1 cellular context compared by ENCODE assay signal in genomic region chr10:34814228-34815173, GRCh38.
TF ChIP-seq lines count a peak whose summit lies in the region.

No MANE protein-coding gene starts in this region.

TF ChIP-seq in HepG2, 621 proteins besides CTCF, POLR2A, EP300 and RAD21 (continued from another document and continues in another):
- TF ChIP-seq ZNF512 (CRISPR knock-in tag; IDR thresholded peaks at IDR 0.05) = no peak
- peak; percentile 27; the same call in 1 of the 2 replicates for TF ChIP-seq MAX (IDR thresholded peaks at IDR 0.05)
- no peak for TF ChIP-seq BCL3 (CRISPR knock-in tag; IDR thresholded peaks at IDR 0.05)
- no peak for TF ChIP-seq CCAR2 (optimal IDR thresholded peaks at IDR 0.05; ENCODE audit: low read depth, low read length)
- TF ChIP-seq NFIB (CRISPR knock-in tag; IDR thresholded peaks at IDR 0.05; ENCODE audit: borderline replicate concordance) = no peak
- TF ChIP-seq ZMAT3 (CRISPR knock-in tag; conservative IDR thresholded peaks at IDR 0.05) = no peak
- peak; percentile 41; the same call in 1 of the 2 replicates for TF ChIP-seq ZFP82 (CRISPR knock-in tag; IDR thresholded peaks at IDR 0.05; ENCODE audit: borderline replicate concordance)
- TF ChIP-seq TEAD3 (CRISPR knock-in tag; optimal IDR thresholded peaks at IDR 0.05; ENCODE audit: borderline replicate concordance) = no peak
- no peak for TF ChIP-seq NONO (IDR thresholded peaks at IDR 0.05)
- no peak for TF ChIP-seq NONO (CRISPR knock-in tag; conservative IDR thresholded peaks at IDR 0.05)
- peak; percentile 50 for TF ChIP-seq MED8 (CRISPR knock-in tag; IDR thresholded peaks at IDR 0.05; ENCODE audit: insufficient replicate concordance)
- no peak for TF ChIP-seq MYC (CRISPR knock-in tag; IDR thresholded peaks at IDR 0.05; ENCODE audit: borderline replicate concordance)
- TF ChIP-seq NFRKB (IDR thresholded peaks at IDR 0.05) = no peak
- TF ChIP-seq RFX3 (CRISPR knock-in tag; IDR thresholded peaks at IDR 0.05) = no peak
- no peak for TF ChIP-seq HIC2 (CRISPR knock-in tag; IDR thresholded peaks at IDR 0.05; ENCODE audit: low read depth)
- no peak for TF ChIP-seq LCORL (IDR thresholded peaks at IDR 0.05)
- TF ChIP-seq LCORL (CRISPR knock-in tag; IDR thresholded peaks at IDR 0.05) = no peak
- TF ChIP-seq ZNF878 (CRISPR knock-in tag; IDR thresholded peaks at IDR 0.05) = no peak
- no peak for TF ChIP-seq ZNF879 (CRISPR knock-in tag; IDR thresholded peaks at IDR 0.05)
- TF ChIP-seq SNAI1 (CRISPR knock-in tag; IDR thresholded peaks at IDR 0.05; ENCODE audit: borderline replicate concordance) = no peak
- no peak for TF ChIP-seq ZNF562 (CRISPR knock-in tag; IDR thresholded peaks at IDR 0.05; ENCODE audit: borderline replicate concordance)
- TF ChIP-seq NR0B2 (CRISPR knock-in tag; IDR thresholded peaks at IDR 0.05) = peak; percentile 40; the same call in 1 of the 2 replicates
- TF ChIP-seq MAFF (IDR thresholded peaks at IDR 0.05; ENCODE audit: low read depth, low read length) = no peak
- TF ChIP-seq GPN1 (CRISPR knock-in tag; IDR thresholded peaks at IDR 0.05; ENCODE audit: borderline replicate concordance) = no peak
- TF ChIP-seq PHF21A (CRISPR knock-in tag; IDR thresholded peaks at IDR 0.05) = 0 out of 2 replicates have a peak, but pooled peaks have one; percentile 17
- TF ChIP-seq ZEB1 (IDR thresholded peaks at IDR 0.05; ENCODE audit: insufficient replicate concordance, low read depth) = no peak
- TF ChIP-seq ZNF652 (CRISPR knock-in tag; IDR thresholded peaks at IDR 0.05; ENCODE audit: borderline replicate concordance, low read depth) = no peak
- TF ChIP-seq ZNF282 (IDR thresholded peaks at IDR 0.05; ENCODE audit: partially characterized antibody) = no peak
- no peak for TF ChIP-seq TP53 (CRISPR knock-in tag; conservative IDR thresholded peaks at IDR 0.05)
- TF ChIP-seq IRF9 (CRISPR knock-in tag; IDR thresholded peaks at IDR 0.05; ENCODE audit: borderline replicate concordance) = no peak
- no peak for TF ChIP-seq ZBTB7B (CRISPR knock-in tag; IDR thresholded peaks at IDR 0.05)
- no peak for TF ChIP-seq ZSCAN31 (CRISPR knock-in tag; IDR thresholded peaks at IDR 0.05; ENCODE audit: low read depth)
- TF ChIP-seq CHD4 (IDR thresholded peaks at IDR 0.05; ENCODE audit: borderline replicate concordance, low read length) = no peak
- TF ChIP-seq ZNF557 (CRISPR knock-in tag; IDR thresholded peaks at IDR 0.05) = no peak
- no peak for TF ChIP-seq ZNF335 (CRISPR knock-in tag; IDR thresholded peaks at IDR 0.05)
- no peak for TF ChIP-seq ARID4A (CRISPR knock-in tag; IDR thresholded peaks at IDR 0.05; ENCODE audit: borderline replicate concordance)
- TF ChIP-seq IRX3 (CRISPR knock-in tag; IDR thresholded peaks at IDR 0.05; ENCODE audit: borderline replicate concordance, low read depth) = no peak
- TF ChIP-seq ZNF703 (CRISPR knock-in tag; IDR thresholded peaks at IDR 0.05; ENCODE audit: borderline replicate concordance) = no peak
- TF ChIP-seq ADNP (CRISPR knock-in tag; IDR thresholded peaks at IDR 0.05) = no peak
- TF ChIP-seq PRMT3 (CRISPR knock-in tag; IDR thresholded peaks at IDR 0.05; ENCODE audit: borderline replicate concordance, low read depth) = no peak
- no peak for TF ChIP-seq SKI (IDR thresholded peaks at IDR 0.05; ENCODE audit: partially characterized antibody)
- TF ChIP-seq THAP9 (CRISPR knock-in tag; IDR thresholded peaks at IDR 0.05; ENCODE audit: borderline replicate concordance) = no peak
- peak; percentile 21; the same call in 1 of the 2 replicates for TF ChIP-seq TCF7 (IDR thresholded peaks at IDR 0.05; ENCODE audit: low read depth)
- no peak for TF ChIP-seq MYPOP (CRISPR knock-in tag; IDR thresholded peaks at IDR 0.05)
- TF ChIP-seq PAX8 (CRISPR knock-in tag; IDR thresholded peaks at IDR 0.05; ENCODE audit: borderline replicate concordance) = no peak
- peak; percentile 29; the same call in 1 of the 2 replicates for TF ChIP-seq ZBTB2 (CRISPR knock-in tag; IDR thresholded peaks at IDR 0.05; ENCODE audit: low read depth)
- TF ChIP-seq FOXA1 (IDR thresholded peaks at IDR 0.05) = no peak
- TF ChIP-seq FOXA1 (CRISPR knock-in tag; IDR thresholded peaks at IDR 0.05) = no peak
- no peak for TF ChIP-seq ZFP1 (CRISPR knock-in tag; IDR thresholded peaks at IDR 0.05)
- TF ChIP-seq MTA1 (CRISPR knock-in tag; IDR thresholded peaks at IDR 0.05; ENCODE audit: borderline replicate concordance) = no peak
- TF ChIP-seq SNRNP70 (IDR thresholded peaks at IDR 0.05; ENCODE audit: low read depth, low read length) = no peak
- no peak for TF ChIP-seq ARHGAP35 (CRISPR knock-in tag; IDR thresholded peaks at IDR 0.05; ENCODE audit: borderline replicate concordance)
- no peak for TF ChIP-seq ZKSCAN5 (CRISPR knock-in tag; IDR thresholded peaks at IDR 0.05)
- TF ChIP-seq PBX3 (CRISPR knock-in tag; IDR thresholded peaks at IDR 0.05; ENCODE audit: borderline replicate concordance) = no peak
